ENCODE assay signal across 22 cellular contexts in the genomic region with DNA sequence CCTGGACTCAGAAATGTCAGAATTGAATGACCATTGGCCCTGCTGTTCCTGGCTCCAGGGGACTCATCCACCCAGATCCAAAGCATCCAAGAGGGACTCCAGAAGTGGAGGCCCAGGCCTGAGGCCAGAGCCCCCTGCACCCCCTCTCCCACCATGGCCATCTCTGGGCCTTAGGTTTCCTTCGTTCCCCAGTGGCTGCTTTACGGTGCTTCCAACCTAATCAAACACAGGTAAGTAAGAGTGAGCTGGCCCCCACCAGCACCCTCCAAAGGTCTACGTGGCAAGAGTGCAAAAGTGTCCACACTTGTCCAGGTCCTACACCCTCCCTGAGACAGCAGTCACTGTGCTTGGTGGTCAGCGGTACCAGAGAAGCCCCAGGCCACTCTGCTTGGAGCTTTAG.
"Had no signal": no experiment of that assay in that cellular context is flagged by ENCODE, and none has a peak within 500 bp of the region (broad histone marks: within the 10 kb centered on the region; RNA-seq: fewer than 3 reads in every experiment).

No MANE protein-coding gene starts in this region.

- H3K27me3 Mint-ChIP-seq: activated CD8-positive, alpha-beta T cell treated with anti-CD3 and anti-CD28 coated beads for 36 hours; activated naive CD8-positive, alpha-beta T cell; activated T-helper 17 cell treated with anti-CD3 and anti-CD28 coated beads, Interleukin-2, amount 50 U/mL, for 72 hours had no signal

- ATAC-seq: activated CD8-positive, alpha-beta T cell treated with anti-CD3 and anti-CD28 coated beads for 36 hours; activated T-cell treated with anti-CD3 and anti-CD28 coated beads, Interleukin-2, amount 50 U/mL, for 4 hours; activated T-helper 17 cell treated with anti-CD3 and anti-CD28 coated beads, Interleukin-2, amount 50 U/mL, for 72 hours had no signal

- H3K27ac Mint-ChIP-seq: activated CD8-positive, alpha-beta T cell treated with anti-CD3 and anti-CD28 coated beads for 36 hours; activated naive CD8-positive, alpha-beta T cell; activated T-helper 17 cell treated with anti-CD3 and anti-CD28 coated beads, Interleukin-2, amount 50 U/mL, for 72 hours had no signal

- H3K27ac ChIP-seq: epithelial cell of prostate had no signal

- H3K4me1 Mint-ChIP-seq: activated T-helper 17 cell treated with anti-CD3 and anti-CD28 coated beads, Interleukin-2, amount 50 U/mL, for 72 hours had no signal

- DNase-seq: activated CD4-positive, alpha-beta T cell treated with anti-CD3 and anti-CD28 coated beads for 4 hours; activated CD4-positive, alpha-beta T cell treated with anti-CD3 and anti-CD28 coated beads, Interleukin-2, amount 50 U/mL, for 1 hour; activated CD4-positive, alpha-beta T cell treated with anti-CD3 and anti-CD28 coated beads, Interleukin-2, amount 50 U/mL, for 48 hours; activated CD4-positive, CD25-positive, alpha-beta regulatory T cell; activated CD4-positive, CD25-positive, alpha-beta regulatory T cell treated with anti-CD3 and anti-CD28 coated beads, Interleukin-2, amount 50 U/mL, for 72 hours; activated CD8-positive, alpha-beta memory T cell treated with anti-CD3 and anti-CD28 coated beads for 24 hours; activated CD8-positive, alpha-beta T cell treated with anti-CD3 and anti-CD28 coated beads for 36 hours; activated effector memory CD4-positive, alpha-beta T cell treated with Interleukin-2 at 50 U/mL for 16 hours; activated gamma-delta T cell treated with Interleukin-2 at 50 U/mL for 16 hours; activated naive CD4-positive, alpha-beta T cell treated with anti-CD3 and anti-CD28 coated beads, Interleukin-2, amount 50 U/mL, for 16 hours; activated naive CD4-positive, alpha-beta T cell treated with Interleukin-2 at 50 U/mL for 16 hours; activated T-cell treated with anti-CD3 and anti-CD28 coated beads, Interleukin-2, amount 50 U/mL, for 4 hours; amniotic stem cell; anterior cingulate cortex; caudate nucleus; effector CD8-positive, alpha-beta T cell; foreskin fibroblast; head of caudate nucleus; T-helper 2 cell had no signal

- H3K4me3 Mint-ChIP-seq: activated CD8-positive, alpha-beta T cell treated with anti-CD3 and anti-CD28 coated beads for 36 hours; activated naive CD8-positive, alpha-beta T cell; activated T-cell treated with anti-CD3 and anti-CD28 coated beads, Interleukin-2, amount 50 U/mL, for 4 hours; activated T-helper 17 cell treated with anti-CD3 and anti-CD28 coated beads, Interleukin-2, amount 50 U/mL, for 72 hours had no signal
